11 cellular contexts compared by ENCODE assay signal in the genomic region with DNA sequence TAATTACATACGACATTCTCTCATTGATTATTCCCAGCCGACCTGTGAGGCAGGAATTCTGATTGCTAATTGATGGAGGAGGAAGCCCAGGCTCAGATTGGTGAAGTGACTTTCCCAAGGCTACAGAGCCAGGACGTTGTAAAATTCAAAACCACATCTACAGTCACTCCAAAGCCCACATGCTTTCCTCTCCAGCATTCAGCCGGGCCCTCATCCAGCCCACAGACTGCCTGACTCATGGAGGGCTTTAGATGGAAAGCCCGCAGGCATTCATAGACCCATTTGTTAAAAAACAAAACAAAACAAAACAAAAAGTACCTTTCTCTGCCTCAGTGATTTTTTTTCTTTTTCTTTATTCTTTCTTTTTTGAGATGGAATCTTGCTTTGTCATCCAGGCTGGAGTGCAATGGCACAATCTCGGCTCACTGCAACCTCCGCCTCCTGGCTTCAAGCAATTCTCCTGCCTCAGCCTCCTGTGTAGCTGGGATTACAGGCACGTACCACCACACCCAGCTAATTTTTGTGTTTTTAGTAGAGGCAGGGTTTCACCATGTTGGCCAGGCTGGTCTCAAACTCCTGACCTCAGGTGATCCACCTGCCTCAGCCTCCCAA. TPM values are rescaled to one million over a fixed set of nuclear protein-coding genes. Genes with fewer than 3 reads are reported as not detected.
DNase-seq lines count a peak whose midpoint lies in the region; FAIRE-seq and TF ChIP-seq lines count a peak whose summit lies in the region.
"Not testable (repeated sequence)": the region's sequence is repeated elsewhere in the genome, so short reads cannot be mapped to it uniquely, and the experiment has no call there.
"Had no signal": no experiment of that assay in that cellular context is flagged by ENCODE, and none has a peak within 500 bp of the region (broad histone marks: within the 10 kb centered on the region; RNA-seq: fewer than 3 reads in every experiment).

No MANE protein-coding gene starts in this region.

- 87% methylated on average over 7 of the region's 8 CpGs; no CpG with 5 or more reads in 1 of the 2 experiments for WGBS in H1 (ENCODE audit: extremely low coverage in 1 of 2, insufficient coverage in 1 of 2, insufficient read length in 1 of 2, insufficient replicate concordance in 2 of 2, low coverage in 1 of 2, low lambda C conversion rate in 2 of 2, missing lambda C conversion rate in 1 of 2), 2 experiments
- WGBS in trophoblast cell (ENCODE audit: extremely low coverage, insufficient coverage, insufficient read length) = no CpG with 5 or more reads among the region's 8 CpGs

- not testable (repeated sequence) for H2BK12ac ChIP-seq in H1 (ENCODE audit: low read depth, low read length); trophoblast cell (ENCODE audit: low read length)

- not testable (repeated sequence) for H3K9me3 ChIP-seq in BLaER1 treated with 17β-estradiol and CSF1 and Interleukin-3, amounts not matched to agents 10 nM and 100 nM (replicated peaks in 1 of 11); SK-N-MC (ENCODE audit: low read depth, low read length); H1 (ENCODE audit: insufficient read depth in 2 of 2, low read depth in 1 of 2, low read length in 1 of 2); trophoblast cell (ENCODE audit: insufficient read depth, low read depth, low read length)

- not testable (repeated sequence) for H3K56ac ChIP-seq in H1 (replicated peaks; ENCODE audit: insufficient read length, low read depth, low read length)

- not testable (repeated sequence) for H3K4me3 ChIP-seq in BLaER1 treated with 17β-estradiol and CSF1 and Interleukin-3, amounts not matched to agents 10 nM and 100 nM; SK-N-MC; H1 (ENCODE audit: extremely low read depth in 1 of 4, insufficient read depth in 2 of 4, low read depth in 3 of 4, low read length in 4 of 4); trophoblast cell (ENCODE audit: low read depth, low read length)

- H3K4ac ChIP-seq in H1 (replicated peaks; ENCODE audit: insufficient read length, low read depth, low read length); trophoblast cell (ENCODE audit: low read depth, low read length): not testable (repeated sequence)

- not testable (repeated sequence) for H3K9ac ChIP-seq in BLaER1 treated with 17β-estradiol and CSF1 and Interleukin-3, amounts not matched to agents 10 nM and 100 nM; SK-N-MC (ENCODE audit: insufficient read length); H1 (replicated peaks in 1 of 4; ENCODE audit: extremely low read depth in 1 of 4, low read depth in 3 of 4, low read length in 3 of 4); trophoblast cell (ENCODE audit: low read length)

- not testable (repeated sequence) for H2BK120ac ChIP-seq in H1 (replicated peaks; ENCODE audit: low read depth, low read length); trophoblast cell (ENCODE audit: insufficient read depth, low read length, poor library complexity)

- not testable (repeated sequence) for H4K20me1 ChIP-seq in BLaER1 treated with 17β-estradiol and CSF1 and Interleukin-3, amounts not matched to agents 10 nM and 100 nM; H1 (replicated peaks in 1 of 2; ENCODE audit: control insufficient read depth in 1 of 2, insufficient read depth in 2 of 2, low read length in 2 of 2)

- not testable (repeated sequence) for H3K23ac ChIP-seq in H1 (ENCODE audit: insufficient read length); trophoblast cell (ENCODE audit: low read length)

- H2BK20ac ChIP-seq in H1 (ENCODE audit: low read length) = not testable (repeated sequence)

- H4K12ac ChIP-seq in trophoblast cell (ENCODE audit: low read depth, low read length) = not testable (repeated sequence)

- not testable (repeated sequence) for H3K36me3 ChIP-seq in BLaER1 treated with 17β-estradiol and CSF1 and Interleukin-3, amounts not matched to agents 10 nM and 100 nM; SK-N-MC (ENCODE audit: insufficient read depth, low read length); H1 (ENCODE audit: control insufficient read depth in 2 of 4, insufficient read depth in 4 of 4, low read length in 3 of 4); trophoblast cell (ENCODE audit: control insufficient read depth in 1 of 2, insufficient read depth in 2 of 2, low read length in 2 of 2)

- H4K8ac ChIP-seq in H1 (ENCODE audit: extremely low read depth, insufficient read depth, low read length); trophoblast cell (ENCODE audit: low read depth, low read length): not testable (repeated sequence)

- H3K4me1 ChIP-seq in BLaER1 treated with 17β-estradiol and CSF1 and Interleukin-3, amounts not matched to agents 10 nM and 100 nM = peaks cover 70 to 100% (median 100%) of the 10 kb centered on the region in 10 experiments
- not testable (repeated sequence) for H3K4me1 ChIP-seq in H1 (replicated peaks in 1 of 4; ENCODE audit: control insufficient read depth in 3 of 4, insufficient read depth in 4 of 4, low read length in 3 of 4)
- peaks cover 8 to 11% of the 10 kb centered on the region in 2 experiments for H3K4me1 ChIP-seq in trophoblast cell (ENCODE audit: control insufficient read depth in 1 of 2, insufficient read depth in 2 of 2, low read length in 2 of 2)

- FAIRE-seq in H1 (lab: Jason Lieb, UNC) = not testable (repeated sequence)

- H3K4me2 ChIP-seq in BLaER1 treated with 17β-estradiol and CSF1 and Interleukin-3, amounts not matched to agents 10 nM and 100 nM = peak overlapping the region; percentile 10 to 95 (median 91); a peak in 21 of 22 replicates
- not testable (repeated sequence) for H3K4me2 ChIP-seq in H1 (ENCODE audit: insufficient read depth in 1 of 2, low read depth in 2 of 2, low read length in 2 of 2); trophoblast cell (ENCODE audit: low read length)

- H2BK5ac ChIP-seq in H1 (ENCODE audit: low read depth, low read length); trophoblast cell (ENCODE audit: low read depth, low read length, poor library complexity): not testable (repeated sequence)

- TF ChIP-seq POLR2A in H1 (IDR thresholded peaks at IDR 0.05; ENCODE audit: control extremely low read depth in 1 of 2, low read depth in 2 of 2, low read length in 2 of 2) = not testable (repeated sequence)

- H3K27ac ChIP-seq in BLaER1 treated with 17β-estradiol and CSF1 and Interleukin-3, amounts not matched to agents 10 nM and 100 nM = peak overlapping the region in 7 of 11 experiments; percentile 3 to 98 (median 31); a peak in 10 of 22 replicates
- H3K27ac ChIP-seq in SK-N-MC = peak overlapping the region; percentile 99
- not testable (repeated sequence) for H3K27ac ChIP-seq in H1 (ENCODE audit: low read depth, low read length); trophoblast cell (ENCODE audit: low read depth, low read length)

- not testable (repeated sequence) for H3K79me2 ChIP-seq in H1 (ENCODE audit: control insufficient read depth in 1 of 2, insufficient read depth in 2 of 2, low read length in 2 of 2); trophoblast cell (ENCODE audit: control insufficient read depth, insufficient read depth, low read length, poor library complexity)

- H3K14ac ChIP-seq in H1 (ENCODE audit: insufficient read length); trophoblast cell (ENCODE audit: low read length): not testable (repeated sequence)

- not testable (repeated sequence) for TF ChIP-seq RAD21 in H1 (IDR thresholded peaks at IDR 0.05 in 1 of 2, conservative IDR thresholded peaks at IDR 0.05 in 1 of 2; ENCODE audit: low read depth in 2 of 2, low read length in 2 of 2)

- POLR2A ChIA-PET in H1 (lab: Charles Lee; ENCODE audit: partially characterized antibody) = not testable (repeated sequence)

- not testable (repeated sequence) for TF ChIP-seq CTCF in H1 (IDR thresholded peaks at IDR 0.05; ENCODE audit: control extremely low read depth in 1 of 3, insufficient read depth in 1 of 3, low read depth in 1 of 3, low read length in 3 of 3)

- H2AK5ac ChIP-seq in H1 (ENCODE audit: low read depth, low read length); trophoblast cell (ENCODE audit: low read length): not testable (repeated sequence)

- TF ChIP-seq EP300 in H1 (IDR thresholded peaks at IDR 0.05; ENCODE audit: borderline replicate concordance in 1 of 2, low read depth in 2 of 2, low read length in 2 of 2) = not testable (repeated sequence)

- not testable (repeated sequence) for H3K23me2 ChIP-seq in H1 (ENCODE audit: low read depth, low read length)

- not testable (repeated sequence) for H4K5ac ChIP-seq in H1 (ENCODE audit: insufficient read length, low read depth, low read length)

- not testable (repeated sequence) for H2BK15ac ChIP-seq in H1 (ENCODE audit: low read length)

- not testable (repeated sequence) for H4K91ac ChIP-seq in H1 (replicated peaks; ENCODE audit: insufficient read length, low read length); trophoblast cell (ENCODE audit: low read depth, low read length)

- CTCF ChIA-PET in H1 (lab: Charles Lee; ENCODE audit: partially characterized antibody) = interaction anchor here (0.9 to 1.4 kb wide), 2 partner anchors 15 to 17 kb away, joined by 3 read pairs; no protein-coding TSS in a partner anchor

- H3K79me1 ChIP-seq in H1 (ENCODE audit: low read depth, low read length); trophoblast cell (ENCODE audit: low read length): not testable (repeated sequence)

- H3K18ac ChIP-seq in H1 (ENCODE audit: extremely low read depth, low read length); trophoblast cell (ENCODE audit: low read length): not testable (repeated sequence)

- H2AFZ ChIP-seq in H1 (ENCODE audit: low read length) = peak overlapping the region; percentile 33; the same call in 1 of the 2 replicates
- H2AFZ ChIP-seq in trophoblast cell (ENCODE audit: insufficient read depth, low read length, poor library complexity) = not testable (repeated sequence)

- not testable (repeated sequence) for H3K27me3 ChIP-seq in BLaER1 treated with 17β-estradiol and CSF1 and Interleukin-3, amounts not matched to agents 10 nM and 100 nM; H1 (replicated peaks in 1 of 4; ENCODE audit: control insufficient read depth in 3 of 4, extremely low read depth in 1 of 4, insufficient read depth in 3 of 4, low read length in 3 of 4); trophoblast cell (ENCODE audit: insufficient read depth, low read length)

- DNase-seq in HCEC 1CT (peak; percentile 17), amniotic epithelial cell (ENCODE audit: low read depth) (peak; percentile 90), foreskin melanocyte (peak; percentile 27), trophoblast cell (peak; percentile 78 to 81)
- DNase-seq in SK-N-MC (ENCODE audit: low read depth, low spot score); H1 (ENCODE audit: low read depth in 1 of 2, low spot score in 2 of 2): not testable (repeated sequence)

RNA-seq across cellular contexts. Expression of gene CRB2, which starts 22.8 kb away (rescaled TPM):
- 8.4 and 10.3 TPM in 2 replicates for total RNA-seq in H1 (2021; fragmentation: NEBNext Ultra II Directional; extraction: Animal tissue kit (Norgen Biotek cat#: 25700))
- polyA plus RNA-seq in H1 (2011; rRNA removed) = 4.0 and 6.9 TPM in 2 replicates
- 4.8 TPM for polyA plus RNA-seq in H1 (2011; cell fraction: cytosol; rRNA removed)
- 21.4 TPM for polyA plus RNA-seq in H1 (2011; cell fraction: nucleus; rRNA removed)
- polyA plus RNA-seq in H1 (2012, experiment 1 of 2) = 5.1 to 11.2 TPM (median 9.5 TPM) in 4 replicates
- polyA plus RNA-seq in H1 (2012, experiment 2 of 2) = 6.3 TPM
- 3.3 TPM for polyA plus RNA-seq in H1 (2013, experiment 1 of 2)
- polyA plus RNA-seq in H1 (2013, experiment 2 of 2) = 3.0 TPM
- 8.8 and 10.1 TPM in 2 replicates for polyA minus RNA-seq in H1 (2011; rRNA and poly(A)+ RNA removed)
- polyA minus RNA-seq in H1 (2011; cell fraction: cytosol; rRNA and poly(A)+ RNA removed) = 17.2 TPM
- 19.0 TPM for polyA minus RNA-seq in H1 (2011; cell fraction: nucleus; rRNA and poly(A)+ RNA removed)
- polyA plus RNA-seq in trophoblast cell (2013) = 5.1 and 5.5 TPM in 2 replicates
- total RNA-seq: Calu3, lower leg skin had no signal
- polyA plus RNA-seq: CD14-positive monocyte, keratinocyte had no signal
